12 cellular contexts compared by ENCODE assay signal in the genomic region with DNA sequence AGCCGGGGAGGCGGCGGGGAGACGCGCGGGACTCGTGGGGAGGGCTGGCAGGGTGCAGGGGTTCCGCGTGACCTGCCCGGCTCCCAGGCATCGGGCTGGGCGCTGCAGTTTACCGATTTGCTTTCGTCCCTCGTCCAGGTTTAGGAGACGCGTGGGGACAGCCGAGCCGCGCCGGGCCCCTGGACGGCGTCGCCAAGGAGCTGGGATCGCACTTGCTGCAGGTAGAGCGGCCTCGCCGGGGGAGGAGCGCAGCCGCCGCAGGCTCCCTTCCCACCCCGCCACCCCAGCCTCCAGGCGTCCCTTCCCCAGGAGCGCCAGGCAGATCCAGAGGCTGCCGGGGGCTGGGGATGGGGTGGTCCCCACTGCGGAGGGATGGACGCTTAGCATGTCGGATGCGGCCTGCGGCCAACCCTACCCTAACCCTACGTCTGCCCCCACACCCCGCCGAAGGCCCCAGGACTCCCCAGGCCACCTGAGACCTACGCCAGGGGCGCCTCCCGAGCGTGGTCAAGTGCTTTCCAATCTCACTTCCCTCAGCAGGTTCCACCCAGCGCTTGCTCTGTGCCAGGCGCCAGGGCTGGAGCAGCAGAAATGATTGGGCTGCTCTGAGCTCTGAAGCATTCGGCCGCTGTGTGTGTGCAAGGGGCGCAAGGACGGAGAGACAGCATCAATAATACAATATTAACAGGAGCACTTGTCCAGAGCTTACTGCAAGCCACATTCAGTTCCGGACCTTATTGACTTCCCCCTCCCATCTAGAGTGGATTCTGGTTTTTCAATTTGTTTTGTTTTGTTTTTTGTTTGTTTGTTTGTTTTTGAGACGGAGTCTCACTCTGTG. TPM values are rescaled to one million over a fixed set of nuclear protein-coding genes. Genes with fewer than 3 reads are reported as not detected.
DNase-seq lines count a peak whose midpoint lies in the region; ATAC-seq, FAIRE-seq and TF ChIP-seq lines count a peak whose summit lies in the region.
"Had no signal": no experiment of that assay in that cellular context is flagged by ENCODE, and none has a peak within 500 bp of the region (broad histone marks: within the 10 kb centered on the region; RNA-seq: fewer than 3 reads in every experiment).

No MANE protein-coding gene starts in this region.

- no peaks in the 10 kb centered on the region for H4K20me1 ChIP-seq in GM12878 (ENCODE audit: control insufficient read depth, insufficient read depth)

- in situ Hi-C loops in GM12878 (cut with MboI) = no loop called here

- no peak for TF ChIP-seq EP300 in GM12878 (IDR thresholded peaks at IDR 0.05; ENCODE audit: borderline replicate concordance in 1 of 2, control insufficient read depth in 1 of 2, low read depth in 2 of 2, low read length in 2 of 2)

- TF ChIP-seq CTCF in GM12878 (IDR thresholded peaks at IDR 0.05 in 2 of 3, conservative IDR thresholded peaks at IDR 0.05 in 1 of 3; ENCODE audit: control insufficient read depth in 2 of 3, extremely low read depth in 1 of 3, insufficient read depth in 1 of 3, low read depth in 3 of 3, low read length in 3 of 3) (no peak), lower lobe of right lung (IDR thresholded peaks at IDR 0.05) (no peak)

- no peaks in the 10 kb centered on the region for H3K36me3 Mint-ChIP-seq in activated CD4-positive, alpha-beta memory T cell treated with anti-CD3 and anti-CD28 coated beads, Interleukin-2, amount 10 ng/mL, durations not matched to agents 7 days and 5 days (ENCODE audit: low read depth)
- H3K36me3 Mint-ChIP-seq in activated CD4-positive, alpha-beta memory T cell treated with anti-CD3 and anti-CD28 coated beads for 36 hours = no peaks in the 10 kb centered on the region

- peak; percentile 10 for DNase-seq in activated CD4-positive, alpha-beta memory T cell treated with anti-CD3 and anti-CD28 coated beads, Interleukin-2, amount 10 ng/mL, durations not matched to agents 7 days and 5 days
- DNase-seq in activated CD4-positive, alpha-beta memory T cell treated with anti-CD3 and anti-CD28 coated beads for 36 hours = no peak
- DNase-seq in GM12878 (ENCODE audit: low read depth, low spot score) (no peak), lower lobe of right lung (no peak), NCI-H1105 (lab: John Stamatoyannopoulos, UW) (no peak)
- DNase-seq in stimulated activated naive CD8-positive, alpha-beta T cell treated with anti-CD3 and anti-CD28 coated beads, Interleukin-15, Interleukin-2, amounts not matched to agents 100 U/mL and 50 U/mL, for 24 hours = peak; percentile 7
- DNase-seq: activated CD4-positive, alpha-beta T cell treated with anti-CD3 and anti-CD28 coated beads, Interleukin-2, amount 10 ng/mL, durations not matched to agents 24 days and 14 days; NCI-H146 had no signal

- H3K27ac ChIP-seq in GM12878 (ENCODE audit: control insufficient read depth, insufficient read depth) = no peak overlapping the region
- no peak overlapping the region for H3K27ac ChIP-seq in lower lobe of right lung

- H3K27ac Mint-ChIP-seq in activated CD4-positive, alpha-beta memory T cell treated with anti-CD3 and anti-CD28 coated beads, Interleukin-2, amount 10 ng/mL, durations not matched to agents 7 days and 5 days = no peak overlapping the region
- H3K27ac Mint-ChIP-seq in activated CD4-positive, alpha-beta memory T cell treated with anti-CD3 and anti-CD28 coated beads for 36 hours = no peak overlapping the region
- H3K27ac Mint-ChIP-seq: activated CD4-positive, alpha-beta T cell treated with anti-CD3 and anti-CD28 coated beads, Interleukin-2, amount 10 ng/mL, durations not matched to agents 24 days and 14 days had no signal

- BruUV-seq in GM12878 (replicated peaks; lab: Mats Ljungman, UMichigan) = no TSS peak

- H3K79me2 ChIP-seq in GM12878 (ENCODE audit: control insufficient read depth, insufficient read depth, low read length) = no peaks in the 10 kb centered on the region

- CTCF ChIA-PET in activated CD4-positive, alpha-beta memory T cell treated with anti-CD3 and anti-CD28 coated beads, Interleukin-2, amount 10 ng/mL, durations not matched to agents 7 days and 5 days (lab: Charles Lee) = no interaction called here
- CTCF ChIA-PET in activated CD4-positive, alpha-beta memory T cell treated with anti-CD3 and anti-CD28 coated beads for 36 hours (lab: Charles Lee) = no interaction called here
- CTCF ChIA-PET in GM12878 (lab: Yijun Ruan, JAX) = no interaction called here

- H3K4me3 ChIP-seq in GM12878 (no peak overlapping the region), lower lobe of right lung (peak overlapping the region; percentile 0)
- H3K4me3 ChIP-seq: lung had no signal

- H3K9ac ChIP-seq in GM12878 (ENCODE audit: control insufficient read depth, insufficient read depth, low read length) = no peak overlapping the region

- no peak overlapping the region for H3K4me3 Mint-ChIP-seq in activated CD4-positive, alpha-beta memory T cell treated with anti-CD3 and anti-CD28 coated beads, Interleukin-2, amount 10 ng/mL, durations not matched to agents 7 days and 5 days
- no peak overlapping the region for H3K4me3 Mint-ChIP-seq in activated CD4-positive, alpha-beta memory T cell treated with anti-CD3 and anti-CD28 coated beads for 36 hours
- H3K4me3 Mint-ChIP-seq: activated CD4-positive, alpha-beta T cell treated with anti-CD3 and anti-CD28 coated beads, Interleukin-2, amount 10 ng/mL, durations not matched to agents 24 days and 14 days had no signal

- FAIRE-seq in GM12878 (lab: Jason Lieb, UNC) = no peak

- WGBS in GM12878 (ENCODE audit: insufficient coverage, insufficient replicate concordance, low lambda C conversion rate, missing lambda C conversion rate) = 20% methylated on average over 35 of the region's 55 CpGs

- no peak overlapping the region for H2AFZ ChIP-seq in GM12878 (ENCODE audit: control insufficient read depth, low read depth, low read length)

- intact Hi-C loops in activated CD4-positive, alpha-beta memory T cell treated with anti-CD3 and anti-CD28 coated beads for 36 hours (cut with micrococcal nuclease) = loop anchor here (2.0 to 5.0 kb wide), 2 partner anchors 16 to 143 kb away; no protein-coding TSS in a partner anchor
- intact Hi-C loops in GM12878 (cut with micrococcal nuclease; ENCODE audit: unreplicated experiment) (no loop called here), lower lobe of right lung (cut with DNase I) (no loop called here)

- SMC1A ChIA-PET in GM12878 (lab: Charles Lee; ENCODE audit: uncharacterized antibody, unreplicated experiment) = no interaction called here

- RAD21 ChIA-PET in GM12878 (lab: Charles Lee; ENCODE audit: unreplicated experiment) = no interaction called here

- H3K4me1 ChIP-seq in GM12878 (ENCODE audit: control insufficient read depth, insufficient read depth, low read length) (no peaks in the 10 kb centered on the region), lower lobe of right lung (peaks cover 62% of the 10 kb centered on the region)

- H3K27me3 ChIP-seq in GM12878 (replicated peaks in 1 of 2; ENCODE audit: control insufficient read depth in 2 of 2, insufficient read depth in 2 of 2, low read length in 1 of 2) (peaks cover 19 to 25% of the 10 kb centered on the region in 2 experiments), lower lobe of right lung (ENCODE audit: low read depth) (peaks cover 96% of the 10 kb centered on the region)

- no peak for ATAC-seq in GM12878
- peak; percentile 13 to 25 for ATAC-seq in lower lobe of right lung
- no peak for ATAC-seq in stimulated activated naive CD8-positive, alpha-beta T cell treated with anti-CD3 and anti-CD28 coated beads, Interleukin-15, Interleukin-2, amounts not matched to agents 100 U/mL and 50 U/mL, for 24 hours
- no peak for ATAC-seq in GM18502 (IDR thresholded peaks at IDR 0.05; ENCODE audit: poor library complexity, unreplicated experiment)
- ATAC-seq in GM19324 (IDR thresholded peaks at IDR 0.05; ENCODE audit: low FRiP score, unreplicated experiment) = no peak
- ATAC-seq: Right ventricle myocardium inferior had no signal

- H3K4me2 ChIP-seq in GM12878 (ENCODE audit: control insufficient read depth, insufficient read depth) = no peak overlapping the region

- peaks cover 82% of the 10 kb centered on the region for H3K27me3 Mint-ChIP-seq in activated CD4-positive, alpha-beta memory T cell treated with anti-CD3 and anti-CD28 coated beads, Interleukin-2, amount 10 ng/mL, durations not matched to agents 7 days and 5 days
- H3K27me3 Mint-ChIP-seq in activated CD4-positive, alpha-beta memory T cell treated with anti-CD3 and anti-CD28 coated beads for 36 hours = peaks cover 73% of the 10 kb centered on the region

- no peaks in the 10 kb centered on the region for H3K9me3 ChIP-seq in GM12878 (replicated peaks; ENCODE audit: control insufficient read depth, insufficient read depth, low read length)
- no peaks in the 10 kb centered on the region for H3K9me3 ChIP-seq in lower lobe of right lung

- H3K36me3 ChIP-seq in GM12878 (ENCODE audit: control insufficient read depth in 2 of 2, insufficient read depth in 2 of 2, low read length in 1 of 2) (no peaks in the 10 kb centered on the region), lower lobe of right lung (no peaks in the 10 kb centered on the region)

- no peak for TF ChIP-seq POLR2A in GM12878 (IDR thresholded peaks at IDR 0.05; ENCODE audit: low read depth, low read length)

- POLR2A ChIA-PET in activated CD4-positive, alpha-beta memory T cell treated with anti-CD3 and anti-CD28 coated beads, Interleukin-2, amount 10 ng/mL, durations not matched to agents 7 days and 5 days (lab: Charles Lee) = no interaction called here
- POLR2A ChIA-PET in activated CD4-positive, alpha-beta memory T cell treated with anti-CD3 and anti-CD28 coated beads for 36 hours (lab: Charles Lee) = no interaction called here
- POLR2A ChIA-PET in GM12878 (lab: Charles Lee) = no interaction called here

- peaks cover 21% of the 10 kb centered on the region for H3K4me1 Mint-ChIP-seq in activated CD4-positive, alpha-beta memory T cell treated with anti-CD3 and anti-CD28 coated beads, Interleukin-2, amount 10 ng/mL, durations not matched to agents 7 days and 5 days
- H3K4me1 Mint-ChIP-seq in activated CD4-positive, alpha-beta memory T cell treated with anti-CD3 and anti-CD28 coated beads for 36 hours (ENCODE audit: low read depth) = peaks cover 36% of the 10 kb centered on the region

- TF ChIP-seq RAD21 in GM12878 (IDR thresholded peaks at IDR 0.05; ENCODE audit: insufficient read depth, low read depth, low read length) = no peak

- H3K9me3 Mint-ChIP-seq in activated CD4-positive, alpha-beta memory T cell treated with anti-CD3 and anti-CD28 coated beads, Interleukin-2, amount 10 ng/mL, durations not matched to agents 7 days and 5 days = no peaks in the 10 kb centered on the region
- no peaks in the 10 kb centered on the region for H3K9me3 Mint-ChIP-seq in activated CD4-positive, alpha-beta memory T cell treated with anti-CD3 and anti-CD28 coated beads for 36 hours
- H3K9me3 Mint-ChIP-seq: activated CD4-positive, alpha-beta T cell treated with anti-CD3 and anti-CD28 coated beads, Interleukin-2, amount 10 ng/mL, durations not matched to agents 24 days and 14 days had no signal

RNA-seq across cellular contexts. Expression of a gene that starts 10.3 kb away (rescaled TPM):
- total RNA-seq in activated CD4-positive, alpha-beta memory T cell treated with anti-CD3 and anti-CD28 coated beads, Interleukin-2, amount 10 ng/mL, durations not matched to agents 7 days and 5 days = under 1 TPM; 0.55 to 0.68 TPM
- 1 to 10 TPM; 1.8 to 2.2 TPM for total RNA-seq in activated CD4-positive, alpha-beta memory T cell treated with anti-CD3 and anti-CD28 coated beads for 36 hours
- not detected in 2 replicates for total RNA-seq in GM12878 (2013; cell fraction: nucleolus; rRNA removed)
- total RNA-seq in GM12878 (2014; rRNA removed) = not detected in 2 replicates
- not detected in 2 replicates for total RNA-seq in GM12878 (2014; rRNA removed; fragmentation: Illumina TruSeq; extraction: Trizol)
- 0.15 TPM in 1 of 2 replicates, not detected in the other for total RNA-seq in GM12878 (2021)
- polyA plus RNA-seq in GM12878 (2011; ENCODE audit: low read depth) = not detected
- polyA plus RNA-seq in GM12878 (2011; rRNA removed) = not detected in 2 replicates
- not detected in 2 replicates for polyA plus RNA-seq in GM12878 (2011; cell fraction: cytosol; rRNA removed)
- polyA plus RNA-seq in GM12878 (2011; cell fraction: nucleus; rRNA removed) = not detected in 2 replicates
- 0.05 and 0.10 TPM in 2 replicates for polyA plus RNA-seq in GM12878 (2012)
- not detected in 2 replicates for polyA plus RNA-seq in GM12878 (2014; fragmentation: Illumina TruSeq; extraction: Trizol)
- polyA plus RNA-seq in GM12878 (2014; fragmentation: Nextera tagmentation; extraction: Ambion mirVana) = under 1 TPM in 1 of 2 experiments, not detected in 1; 0.02 TPM
- not detected in 2 replicates for polyA plus RNA-seq in GM12878 (2014; rRNA removed)
- under 1 TPM in 1 of 2 experiments, not detected in 1; 0.05 TPM for polyA plus RNA-seq in GM12878 (2016; fragmentation: Nextera tagmentation; extraction: Ambion mirVana)
- polyA minus RNA-seq in GM12878 (2011; rRNA and poly(A)+ RNA removed) = not detected in 2 replicates
- not detected in 2 replicates for polyA minus RNA-seq in GM12878 (2011; cell fraction: cytosol; rRNA and poly(A)+ RNA removed)
- not detected in 2 replicates for polyA minus RNA-seq in GM12878 (2011; cell fraction: nucleus; rRNA and poly(A)+ RNA removed)
- total RNA-seq in lower lobe of right lung = not detected
- total RNA-seq: lung, Right ventricle myocardium inferior had no signal
- polyA plus RNA-seq: lung had no signal

Comparison
In these comparisons a context has a peak if more than half of its experiments do, and no peak if none do; other contexts are left out.
1. DNase-seq: peak in activated CD4-positive, alpha-beta memory T cell treated with anti-CD3 and anti-CD28 coated beads, Interleukin-2, amount 10 ng/mL, durations not matched to agents 7 days and 5 days (single experiment) and stimulated activated naive CD8-positive, alpha-beta T cell treated with anti-CD3 and anti-CD28 coated beads, Interleukin-15, Interleukin-2, amounts not matched to agents 100 U/mL and 50 U/mL, for 24 hours (single experiment); none in activated CD4-positive, alpha-beta memory T cell treated with anti-CD3 and anti-CD28 coated beads for 36 hours (single experiment), GM12878 (single experiment), lower lobe of right lung (single experiment) and NCI-H1105 (single experiment).
2. ATAC-seq: peak in lower lobe of right lung (2 of 2); none in GM12878 (single experiment), stimulated activated naive CD8-positive, alpha-beta T cell treated with anti-CD3 and anti-CD28 coated beads, Interleukin-15, Interleukin-2, amounts not matched to agents 100 U/mL and 50 U/mL, for 24 hours (single experiment), GM18502 (single experiment) and GM19324 (single experiment).